In genomic region chr19:3366761-3367571, GRCh38 we compare ENCODE assay signal across 1 cellular context.
TF ChIP-seq lines count a peak whose summit lies in the region.

No MANE protein-coding gene starts in this region.

TF ChIP-seq in K562, 482 proteins besides CTCF, POLR2A, EP300 and RAD21 (continued from another document):
- TF ChIP-seq SIRT6 (IDR thresholded peaks at IDR 0.05; ENCODE audit: low read depth, low read length) (no peak), PATZ1 (CRISPR knock-in tag; IDR thresholded peaks at IDR 0.05; ENCODE audit: borderline replicate concordance) (no peak), E4F1 (CRISPR knock-in tag; IDR thresholded peaks at IDR 0.05; ENCODE audit: borderline replicate concordance) (peak; percentile 38; the same call in 1 of the 2 replicates), PRDM10 (IDR thresholded peaks at IDR 0.05; ENCODE audit: partially characterized antibody) (peak; percentile 23), RBM34 (IDR thresholded peaks at IDR 0.05; ENCODE audit: borderline replicate concordance, insufficient read depth, low read length) (no peak), HMG20A (CRISPR knock-in tag; conservative IDR thresholded peaks at IDR 0.05) (no peak), RNF2 (IDR thresholded peaks at IDR 0.05) (0 out of 2 replicates have a peak, but pooled peaks have one; percentile 19), ZNF282 (CRISPR knock-in tag; IDR thresholded peaks at IDR 0.05) (no peak), CREB3 (tag; conservative IDR thresholded peaks at IDR 0.05; ENCODE audit: low read depth) (no peak), ZNF224 (CRISPR knock-in tag; IDR thresholded peaks at IDR 0.05) (no peak), SMC3 (conservative IDR thresholded peaks at IDR 0.05; ENCODE audit: insufficient read depth, low read depth, low read length) (0 out of 2 replicates have a peak, but pooled peaks have one; percentile 15), PCBP1 (IDR thresholded peaks at IDR 0.05; ENCODE audit: low read depth, low read length, poor library complexity, severe bottlenecking) (peak; percentile 98), ZNF395 (CRISPR knock-in tag; IDR thresholded peaks at IDR 0.05) (peak; percentile 5; the same call in 1 of the 2 replicates)
